Comparison of ENCODE assay signal across 14 cellular contexts in the genomic region with DNA sequence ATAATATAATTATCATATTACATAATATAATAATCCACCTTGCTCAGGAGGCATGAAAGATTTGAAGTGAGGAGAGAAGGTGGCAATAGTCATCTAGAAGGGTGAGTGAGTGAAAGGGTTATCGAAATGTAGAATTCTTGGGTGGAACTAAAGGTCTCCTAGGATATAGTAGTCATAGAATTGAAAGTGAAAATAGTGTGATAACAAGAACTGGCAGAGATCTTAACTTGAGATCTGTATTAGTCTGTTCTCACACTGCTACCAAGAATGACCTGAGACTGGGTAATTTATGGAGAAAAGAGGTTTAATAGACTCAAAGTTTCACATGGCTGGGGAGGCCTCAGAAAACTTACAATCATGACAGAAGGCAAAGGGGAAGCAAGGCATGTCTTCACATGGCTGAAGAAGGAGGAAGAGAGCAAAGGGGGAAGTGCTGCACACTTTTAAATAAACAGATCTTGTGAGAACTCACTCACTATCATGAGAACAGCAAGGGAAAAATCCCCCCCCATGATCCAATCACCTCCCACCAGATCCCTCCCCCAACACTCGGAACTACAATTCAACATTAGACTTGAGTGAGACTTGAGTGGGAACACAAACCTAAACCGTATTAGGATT.
A peak's percentile ranks its signal among the peaks of the same experiment; 100 is the strongest.
DNase-seq lines count a peak whose midpoint lies in the region; ATAC-seq and TF ChIP-seq lines count a peak whose summit lies in the region.
"Had no signal": no experiment of that assay in that cellular context is flagged by ENCODE, and none has a peak within 500 bp of the region (broad histone marks: within the 10 kb centered on the region; RNA-seq: fewer than 3 reads in every experiment).

No MANE protein-coding gene starts in this region.

- peak; percentile 50 for ATAC-seq in GM19035 (IDR thresholded peaks at IDR 0.05; ENCODE audit: unreplicated experiment)
- peak; percentile 75 for ATAC-seq in HG02852 (IDR thresholded peaks at IDR 0.05; ENCODE audit: unreplicated experiment)

- 87 to 91% (median 90%) methylated on average over 3 of the region's 3 CpGs for WGBS in ovary, 3 donors

- no peak for TF ChIP-seq EP300 in ovary (IDR thresholded peaks at IDR 0.05)

- no peak for TF ChIP-seq CTCF in ovary (IDR thresholded peaks at IDR 0.05)

- intact Hi-C loops in ovary (cut with DNase I), result no loop called here

- no peaks in the 10 kb centered on the region for H3K36me3 ChIP-seq in ovary

- peak; percentile 0 to 17 for DNase-seq in AML-193 (lab: John Stamatoyannopoulos, UW)
- peak; percentile 59 for DNase-seq in KBM-7
- DNase-seq in ovary, result no peak
- DNase-seq in foreskin melanocyte, result no peak
- no peak for DNase-seq in stimulated activated CD4-positive, alpha-beta T cell treated with anti-CD3 and anti-CD28 coated beads, Interleukin-15, amount 100 ng/mL, for 24 hours
- DNase-seq in epidermal melanocyte (ENCODE audit: insufficient read length, low spot score), result no peak
- DNase-seq: activated CD4-positive, alpha-beta T cell treated with anti-CD3 and anti-CD28 coated beads for 4 hours; activated naive CD4-positive, alpha-beta T cell treated with anti-CD3 and anti-CD28 coated beads for 36 hours; erythroblast; NCI-H1048; NCI-H510A; SHP77 treated with DMSO at 0.1 percent for 48 hours had no signal

- no peaks in the 10 kb centered on the region for H3K4me1 ChIP-seq in ovary (ENCODE audit: insufficient read depth)

- H3K27me3 ChIP-seq in ovary, result no peaks in the 10 kb centered on the region

- H3K4me3 ChIP-seq in ovary, result no peak overlapping the region

- H3K9me3 ChIP-seq in ovary, result no peaks in the 10 kb centered on the region

- in situ Hi-C loops in KBM-7 (cut with MboI; ENCODE audit: low pct_unique_long_range_greater_than_20kb, low sequenced_read_pairs), result no loop called here

- no peak overlapping the region for H3K27ac ChIP-seq in ovary

- TF ChIP-seq POLR2A in ovary (IDR thresholded peaks at IDR 0.05), result no peak

Comparison
In these comparisons a context has a peak if more than half of its experiments do, and no peak if none do; other contexts are left out.
1. DNase-seq: peak in AML-193 (2 of 2) and KBM-7 (single experiment); none in ovary (0 of 5), foreskin melanocyte (single experiment), stimulated activated CD4-positive, alpha-beta T cell treated with anti-CD3 and anti-CD28 coated beads, Interleukin-15, amount 100 ng/mL, for 24 hours (single experiment) and epidermal melanocyte (single experiment).